25 cellular contexts compared by ENCODE assay signal in the genomic region with DNA sequence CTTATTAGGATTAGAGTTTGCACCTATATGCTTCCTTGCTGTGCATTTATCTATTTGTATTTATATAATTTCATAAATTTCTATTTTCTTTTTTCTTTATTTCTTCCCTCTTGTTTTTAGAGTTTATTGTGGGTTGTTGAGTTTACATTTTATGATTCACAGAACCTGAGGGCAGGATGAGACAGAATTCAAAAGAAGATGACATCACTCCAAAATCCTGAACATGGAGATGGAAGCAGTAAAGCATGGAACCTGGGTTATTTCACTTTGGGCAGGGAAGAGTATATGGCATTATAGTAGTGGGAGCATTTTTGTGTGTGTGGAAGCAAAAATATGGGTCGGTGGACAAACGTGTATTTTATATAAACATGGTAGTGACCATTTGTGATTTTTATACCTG.
"Had no signal": no experiment of that assay in that cellular context is flagged by ENCODE, and none has a peak within 500 bp of the region (broad histone marks: within the 10 kb centered on the region; RNA-seq: fewer than 3 reads in every experiment).

No MANE protein-coding gene starts in this region.

- H3K36me3 ChIP-seq: esophagus squamous epithelium, gastroesophageal sphincter, heart left ventricle, lower lobe of right lung had no signal

- H3K4me1 ChIP-seq: esophagus squamous epithelium, gastroesophageal sphincter, heart left ventricle, lower lobe of right lung had no signal

- H3K79me2 ChIP-seq: hepatocyte had no signal

- FAIRE-seq: colon, endothelial cell of umbilical vein, frontal cortex had no signal

- H3K27ac ChIP-seq: coronary artery, dorsolateral prefrontal cortex, epithelial cell of prostate, esophagus squamous epithelium, gastroesophageal sphincter, heart left ventricle, hepatocyte, lower lobe of right lung had no signal

- DNase-seq: dermis blood vessel endothelial cell; effector CD4-positive, alpha-beta T cell; effector memory CD4-positive, alpha-beta T cell; erythroblast; esophagus squamous epithelium; foreskin fibroblast; heart left ventricle; hypothalamus; immature natural killer cell; islet precursor cell; left cardiac atrium; left ventricle myocardium superior; lower lobe of right lung; mesendoderm; midbrain; naive thymus-derived CD4-positive, alpha-beta T cell had no signal

- H3K4me2 ChIP-seq: hepatocyte had no signal

- H3K4me3 ChIP-seq: coronary artery, dorsolateral prefrontal cortex, esophagus squamous epithelium, gastroesophageal sphincter, heart left ventricle, hepatocyte, lower lobe of right lung had no signal

- H3K27me3 ChIP-seq: dorsolateral prefrontal cortex, esophagus squamous epithelium, gastroesophageal sphincter, heart left ventricle, hepatocyte had no signal

- H2AFZ ChIP-seq: hepatocyte had no signal

- ATAC-seq: esophagus mucosa; gastroesophageal sphincter; heart left ventricle; left cardiac atrium; left ventricle myocardium superior; lower lobe of right lung; naive thymus-derived CD4-positive, alpha-beta T cell had no signal

- H3K9me3 ChIP-seq: esophagus squamous epithelium, lower lobe of right lung had no signal
